ENCODE assay signal across 22 cellular contexts in the genomic region with DNA sequence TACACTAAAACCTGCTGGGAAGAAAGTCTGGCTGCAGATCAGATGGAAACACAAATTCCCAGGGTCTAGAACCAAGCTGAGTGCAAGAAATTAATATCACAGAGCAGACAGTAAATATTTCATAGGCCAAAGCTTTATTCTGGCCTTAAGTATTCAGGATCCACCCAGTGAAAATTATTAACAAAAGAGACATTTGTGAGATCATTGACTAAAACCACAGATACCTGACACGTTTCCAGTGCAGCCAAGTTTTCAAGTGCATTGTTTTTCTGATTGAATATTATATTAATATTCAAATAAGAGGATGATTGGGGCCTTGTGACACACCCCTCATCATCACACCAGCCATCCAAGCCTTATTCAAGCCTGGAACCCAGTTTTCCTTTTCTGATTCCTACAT. TPM values are rescaled to one million over a fixed set of nuclear protein-coding genes. Genes with fewer than 3 reads are reported as not detected.
DNase-seq lines count a peak whose midpoint lies in the region; ATAC-seq, FAIRE-seq and TF ChIP-seq lines count a peak whose summit lies in the region.
"Had no signal": no experiment of that assay in that cellular context is flagged by ENCODE, and none has a peak within 500 bp of the region (broad histone marks: within the 10 kb centered on the region; RNA-seq: fewer than 3 reads in every experiment).

No MANE protein-coding gene starts in this region.

- peak; percentile 87 for FAIRE-seq in RCC 7860 (lab: Jason Lieb, UNC)

- TF ChIP-seq CTCF in neural crest cell (conservative IDR thresholded peaks at IDR 0.05): no peak

- DNase-seq in RCC 7860 (ENCODE audit: low spot score): peak; percentile 33
- DNase-seq in neural crest cell (ENCODE audit: low read depth, low spot score): no peak
- DNase-seq in 8988T: no peak
- no peak for DNase-seq in COLO668 (lab: John Stamatoyannopoulos, UW; ENCODE audit: unreplicated experiment)
- no peak for DNase-seq in NCI-H128 (lab: John Stamatoyannopoulos, UW; ENCODE audit: unreplicated experiment)
- DNase-seq: activated CD4-positive, alpha-beta memory T cell treated with anti-CD3 and anti-CD28 coated beads, Interleukin-2, amount 10 ng/mL, durations not matched to agents 7 days and 5 days; activated naive CD4-positive, alpha-beta T cell; activated T-cell treated with anti-CD3 and anti-CD28 coated beads for 4 hours; amniotic stem cell; DND-41; HCEC 1CT; immature natural killer cell; NCI-H1417; NCI-H2107; NCI-H510A treated with DMSO at 0.1 percent for 48 hours; stimulated activated CD4-positive, alpha-beta T cell treated with anti-CD3 and anti-CD28 coated beads, Interleukin-4, amount 100 ng/mL, for 24 hours; stimulated activated naive CD8-positive, alpha-beta T cell treated with anti-CD3 and anti-CD28 coated beads, Interleukin-15, amount 100 ng/mL, for 72 hours; trophoblast cell had no signal

- peak; percentile 61 for ATAC-seq in GM19438 (IDR thresholded peaks at IDR 0.05; ENCODE audit: low read depth, unreplicated experiment)
- peak; percentile 81 for ATAC-seq in HG02981 (IDR thresholded peaks at IDR 0.05; ENCODE audit: unreplicated experiment)
- no peak for ATAC-seq in GM21717 (IDR thresholded peaks at IDR 0.05; ENCODE audit: unreplicated experiment)
- ATAC-seq: stimulated activated naive CD8-positive, alpha-beta T cell treated with anti-CD3 and anti-CD28 coated beads, Interleukin-15, amount 100 ng/mL, for 72 hours had no signal

- H3K4me1 Mint-ChIP-seq in neural crest cell: peaks cover 50% of the 10 kb centered on the region

- peaks cover 16% of the 10 kb centered on the region for H3K36me3 Mint-ChIP-seq in neural crest cell (ENCODE audit: low read depth)

- H3K9me3 Mint-ChIP-seq in neural crest cell: no peaks in the 10 kb centered on the region
- H3K9me3 Mint-ChIP-seq: activated CD4-positive, alpha-beta memory T cell treated with anti-CD3 and anti-CD28 coated beads, Interleukin-2, amount 10 ng/mL, durations not matched to agents 7 days and 5 days; dendritic cell treated with granulocyte-macrophage colony-stimulating factor and Interleukin-4, amounts not matched to agents 40 ng/mL and 50 ng/mL, for 4 days; immature natural killer cell; stimulated activated naive CD8-positive, alpha-beta T cell treated with anti-CD3 and anti-CD28 coated beads, Interleukin-15, amount 100 ng/mL, for 72 hours had no signal

- no peaks in the 10 kb centered on the region for H3K27me3 Mint-ChIP-seq in neural crest cell (ENCODE audit: low read depth)
- H3K27me3 Mint-ChIP-seq: activated CD4-positive, alpha-beta memory T cell treated with anti-CD3 and anti-CD28 coated beads, Interleukin-2, amount 10 ng/mL, durations not matched to agents 7 days and 5 days; dendritic cell treated with granulocyte-macrophage colony-stimulating factor and Interleukin-4, amounts not matched to agents 40 ng/mL and 50 ng/mL, for 4 days; stimulated activated naive CD8-positive, alpha-beta T cell treated with anti-CD3 and anti-CD28 coated beads, Interleukin-15, amount 100 ng/mL, for 72 hours had no signal

- no peak overlapping the region for H3K4me3 Mint-ChIP-seq in neural crest cell
- H3K4me3 Mint-ChIP-seq: activated CD4-positive, alpha-beta memory T cell treated with anti-CD3 and anti-CD28 coated beads, Interleukin-2, amount 10 ng/mL, durations not matched to agents 7 days and 5 days; dendritic cell treated with granulocyte-macrophage colony-stimulating factor and Interleukin-4, amounts not matched to agents 40 ng/mL and 50 ng/mL, for 4 days; immature natural killer cell; stimulated activated naive CD8-positive, alpha-beta T cell treated with anti-CD3 and anti-CD28 coated beads, Interleukin-15, amount 100 ng/mL, for 72 hours had no signal

- peak overlapping the region; percentile 60 for H3K27ac Mint-ChIP-seq in neural crest cell (ENCODE audit: unreplicated experiment)
- H3K27ac Mint-ChIP-seq: activated CD4-positive, alpha-beta memory T cell treated with anti-CD3 and anti-CD28 coated beads, Interleukin-2, amount 10 ng/mL, durations not matched to agents 7 days and 5 days; dendritic cell treated with granulocyte-macrophage colony-stimulating factor and Interleukin-4, amounts not matched to agents 40 ng/mL and 50 ng/mL, for 4 days; stimulated activated naive CD8-positive, alpha-beta T cell treated with anti-CD3 and anti-CD28 coated beads, Interleukin-15, amount 100 ng/mL, for 72 hours had no signal

RNA-seq across cellular contexts. Expression of gene ELOVL6, which starts 10.3 kb away (rescaled TPM):
- 104 and 105 TPM in 2 replicates for total RNA-seq in neural crest cell
